1 cellular context compared by ENCODE assay signal in the genomic region with DNA sequence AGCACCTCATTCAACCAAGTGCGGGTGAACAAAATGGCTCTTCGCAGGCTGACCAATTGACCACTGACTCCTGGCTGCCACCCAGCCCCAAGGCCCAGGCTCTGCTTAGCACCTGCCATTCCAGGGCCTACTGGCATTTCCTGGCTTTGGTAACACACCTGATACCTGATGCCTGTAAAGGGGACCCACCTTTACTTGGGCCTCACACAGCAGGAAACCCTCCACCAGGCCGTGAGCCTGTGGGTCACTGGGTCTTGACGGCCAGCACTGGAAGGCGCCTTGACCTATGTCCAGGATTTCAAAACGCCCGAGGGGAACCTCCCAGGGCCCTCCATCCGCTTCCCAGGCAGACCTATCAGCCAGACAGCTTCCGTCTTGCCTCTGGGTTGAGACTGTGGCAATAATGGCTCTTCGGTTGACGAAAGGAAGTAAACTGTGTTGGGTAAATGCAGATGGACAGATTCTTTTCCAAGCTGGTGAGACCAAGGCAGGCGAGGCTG.
A peak's percentile ranks its signal among the peaks of the same experiment; 100 is the strongest.
TF ChIP-seq lines count a peak whose summit lies in the region.

No MANE protein-coding gene starts in this region.

TF ChIP-seq in HepG2, 621 proteins besides CTCF, POLR2A, EP300 and RAD21 (continued from another document and continues in another):
- TF ChIP-seq ZNF281 (CRISPR knock-in tag; IDR thresholded peaks at IDR 0.05; ENCODE audit: borderline replicate concordance) (no peak), ZNF552 (CRISPR knock-in tag; IDR thresholded peaks at IDR 0.05; ENCODE audit: borderline replicate concordance) (no peak), ZNF614 (CRISPR knock-in tag; IDR thresholded peaks at IDR 0.05; ENCODE audit: borderline replicate concordance) (no peak), PHF8 (CRISPR knock-in tag; IDR thresholded peaks at IDR 0.05) (no peak), MTA3 (CRISPR knock-in tag; IDR thresholded peaks at IDR 0.05) (no peak), ZNF253 (CRISPR knock-in tag; IDR thresholded peaks at IDR 0.05; ENCODE audit: borderline replicate concordance) (no peak), POLR2G (IDR thresholded peaks at IDR 0.05; ENCODE audit: low read depth, low read length) (0 out of 2 replicates have a peak, but pooled peaks have one; percentile 46), SMAD9 (CRISPR knock-in tag; IDR thresholded peaks at IDR 0.05) (no peak), NFYB (CRISPR knock-in tag; IDR thresholded peaks at IDR 0.05) (no peak), PHF5A (CRISPR knock-in tag; IDR thresholded peaks at IDR 0.05; ENCODE audit: low read depth, unreplicated experiment) (no peak), HDAC2 (CRISPR knock-in tag; IDR thresholded peaks at IDR 0.05) (no peak), TARDBP (CRISPR knock-in tag; IDR thresholded peaks at IDR 0.05) (peak; percentile 56; the same call in 1 of the 2 replicates), HDAC1 (CRISPR knock-in tag; IDR thresholded peaks at IDR 0.05) (0 out of 2 replicates have a peak, but pooled peaks have one; percentile 24), HMG20A (CRISPR knock-in tag; IDR thresholded peaks at IDR 0.05; ENCODE audit: borderline replicate concordance) (no peak), U2AF1 (optimal IDR thresholded peaks at IDR 0.05; ENCODE audit: low read depth, low read length) (no peak), ZNF431 (CRISPR knock-in tag; IDR thresholded peaks at IDR 0.05; ENCODE audit: borderline replicate concordance, low read depth) (no peak), IRF1 (CRISPR knock-in tag; IDR thresholded peaks at IDR 0.05; ENCODE audit: low read depth) (no peak), TBL1XR1 (IDR thresholded peaks at IDR 0.05; ENCODE audit: borderline replicate concordance, low read length, partially characterized antibody) (no peak), ZNF441 (CRISPR knock-in tag; IDR thresholded peaks at IDR 0.05; ENCODE audit: borderline replicate concordance) (no peak), ZNF605 (CRISPR knock-in tag; IDR thresholded peaks at IDR 0.05) (no peak), ARID4A (CRISPR knock-in tag; IDR thresholded peaks at IDR 0.05; ENCODE audit: borderline replicate concordance) (no peak; the same call in 1 of the 2 replicates), ATF7 (IDR thresholded peaks at IDR 0.05) (no peak), ATF7 (CRISPR knock-in tag; IDR thresholded peaks at IDR 0.05) (no peak), ZNF652 (CRISPR knock-in tag; IDR thresholded peaks at IDR 0.05; ENCODE audit: borderline replicate concordance, low read depth) (no peak), ARHGAP35 (CRISPR knock-in tag; IDR thresholded peaks at IDR 0.05; ENCODE audit: borderline replicate concordance) (no peak), AGO2 (optimal IDR thresholded peaks at IDR 0.05; ENCODE audit: low read depth, low read length) (peak; percentile 58), ZNF317 (CRISPR knock-in tag; IDR thresholded peaks at IDR 0.05) (no peak), PBX3 (CRISPR knock-in tag; IDR thresholded peaks at IDR 0.05; ENCODE audit: borderline replicate concordance) (no peak), ZBTB26 (CRISPR knock-in tag; IDR thresholded peaks at IDR 0.05; ENCODE audit: borderline replicate concordance) (no peak), SRF (IDR thresholded peaks at IDR 0.05; ENCODE audit: low read depth, low read length) (no peak)
- TF ChIP-seq, protein P1, sequence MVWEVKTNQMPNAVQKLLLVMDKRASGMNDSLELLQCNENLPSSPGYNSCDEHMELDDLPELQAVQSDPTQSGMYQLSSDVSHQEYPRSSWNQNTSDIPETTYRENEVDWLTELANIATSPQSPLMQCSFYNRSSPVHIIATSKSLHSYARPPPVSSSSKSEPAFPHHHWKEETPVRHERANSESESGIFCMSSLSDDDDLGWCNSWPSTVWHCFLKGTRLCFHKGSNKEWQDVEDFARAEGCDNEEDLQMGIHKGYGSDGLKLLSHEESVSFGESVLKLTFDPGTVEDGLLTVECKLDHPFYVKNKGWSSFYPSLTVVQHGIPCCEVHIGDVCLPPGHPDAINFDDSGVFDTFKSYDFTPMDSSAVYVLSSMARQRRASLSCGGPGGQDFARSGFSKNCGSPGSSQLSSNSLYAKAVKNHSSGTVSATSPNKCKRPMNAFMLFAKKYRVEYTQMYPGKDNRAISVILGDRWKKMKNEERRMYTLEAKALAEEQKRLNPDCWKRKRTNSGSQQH (CRISPR knock-in tag; IDR thresholded peaks at IDR 0.05; ENCODE audit: low read depth) = no peak
- TF ChIP-seq, protein P2, sequence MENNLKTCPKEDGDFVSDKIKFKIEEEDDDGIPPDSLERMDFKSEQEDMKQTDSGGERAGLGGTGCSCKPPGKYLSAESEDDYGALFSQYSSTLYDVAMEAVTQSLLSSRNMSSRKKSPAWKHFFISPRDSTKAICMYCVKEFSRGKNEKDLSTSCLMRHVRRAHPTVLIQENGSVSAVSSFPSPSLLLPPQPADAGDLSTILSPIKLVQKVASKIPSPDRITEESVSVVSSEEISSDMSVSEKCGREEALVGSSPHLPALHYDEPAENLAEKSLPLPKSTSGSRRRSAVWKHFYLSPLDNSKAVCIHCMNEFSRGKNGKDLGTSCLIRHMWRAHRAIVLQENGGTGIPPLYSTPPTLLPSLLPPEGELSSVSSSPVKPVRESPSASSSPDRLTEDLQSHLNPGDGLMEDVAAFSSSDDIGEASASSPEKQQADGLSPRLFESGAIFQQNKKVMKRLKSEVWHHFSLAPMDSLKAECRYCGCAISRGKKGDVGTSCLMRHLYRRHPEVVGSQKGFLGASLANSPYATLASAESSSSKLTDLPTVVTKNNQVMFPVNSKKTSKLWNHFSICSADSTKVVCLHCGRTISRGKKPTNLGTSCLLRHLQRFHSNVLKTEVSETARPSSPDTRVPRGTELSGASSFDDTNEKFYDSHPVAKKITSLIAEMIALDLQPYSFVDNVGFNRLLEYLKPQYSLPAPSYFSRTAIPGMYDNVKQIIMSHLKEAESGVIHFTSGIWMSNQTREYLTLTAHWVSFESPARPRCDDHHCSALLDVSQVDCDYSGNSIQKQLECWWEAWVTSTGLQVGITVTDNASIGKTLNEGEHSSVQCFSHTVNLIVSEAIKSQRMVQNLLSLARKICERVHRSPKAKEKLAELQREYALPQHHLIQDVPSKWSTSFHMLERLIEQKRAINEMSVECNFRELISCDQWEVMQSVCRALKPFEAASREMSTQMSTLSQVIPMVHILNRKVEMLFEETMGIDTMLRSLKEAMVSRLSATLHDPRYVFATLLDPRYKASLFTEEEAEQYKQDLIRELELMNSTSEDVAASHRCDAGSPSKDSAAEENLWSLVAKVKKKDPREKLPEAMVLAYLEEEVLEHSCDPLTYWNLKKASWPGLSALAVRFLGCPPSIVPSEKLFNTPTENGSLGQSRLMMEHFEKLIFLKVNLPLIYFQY (CRISPR knock-in tag; IDR thresholded peaks at IDR 0.05; ENCODE audit: borderline replicate concordance) = no peak; the same call in 1 of the 2 replicates
- TF ChIP-seq, protein P3, sequence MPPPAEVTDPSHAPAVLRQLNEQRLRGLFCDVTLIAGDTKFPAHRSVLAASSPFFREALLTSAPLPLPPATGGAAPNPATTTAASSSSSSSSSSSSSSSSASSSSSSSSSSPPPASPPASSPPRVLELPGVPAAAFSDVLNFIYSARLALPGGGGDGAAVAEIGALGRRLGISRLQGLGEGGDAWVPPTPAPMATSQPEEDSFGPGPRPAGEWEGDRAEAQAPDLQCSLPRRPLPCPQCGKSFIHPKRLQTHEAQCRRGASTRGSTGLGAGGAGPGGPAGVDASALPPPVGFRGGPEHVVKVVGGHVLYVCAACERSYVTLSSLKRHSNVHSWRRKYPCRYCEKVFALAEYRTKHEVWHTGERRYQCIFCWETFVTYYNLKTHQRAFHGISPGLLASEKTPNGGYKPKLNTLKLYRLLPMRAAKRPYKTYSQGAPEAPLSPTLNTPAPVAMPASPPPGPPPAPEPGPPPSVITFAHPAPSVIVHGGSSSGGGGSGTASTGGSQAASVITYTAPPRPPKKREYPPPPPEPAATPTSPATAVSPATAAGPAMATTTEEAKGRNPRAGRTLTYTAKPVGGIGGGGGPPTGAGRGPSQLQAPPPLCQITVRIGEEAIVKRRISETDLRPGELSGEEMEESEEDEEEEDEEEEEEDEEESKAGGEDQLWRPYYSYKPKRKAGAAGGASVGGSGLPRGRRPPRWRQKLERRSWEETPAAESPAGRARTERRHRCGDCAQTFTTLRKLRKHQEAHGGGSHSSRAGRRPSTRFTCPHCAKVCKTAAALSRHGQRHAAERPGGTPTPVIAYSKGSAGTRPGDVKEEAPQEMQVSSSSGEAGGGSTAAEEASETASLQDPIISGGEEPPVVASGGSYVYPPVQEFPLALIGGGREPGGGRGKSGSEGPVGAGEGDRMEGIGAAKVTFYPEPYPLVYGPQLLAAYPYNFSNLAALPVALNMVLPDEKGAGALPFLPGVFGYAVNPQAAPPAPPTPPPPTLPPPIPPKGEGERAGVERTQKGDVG (CRISPR knock-in tag; IDR thresholded peaks at IDR 0.05; ENCODE audit: borderline replicate concordance) = 0 out of 2 replicates have a peak, but pooled peaks have one; percentile 48
- TF ChIP-seq, protein P4, sequence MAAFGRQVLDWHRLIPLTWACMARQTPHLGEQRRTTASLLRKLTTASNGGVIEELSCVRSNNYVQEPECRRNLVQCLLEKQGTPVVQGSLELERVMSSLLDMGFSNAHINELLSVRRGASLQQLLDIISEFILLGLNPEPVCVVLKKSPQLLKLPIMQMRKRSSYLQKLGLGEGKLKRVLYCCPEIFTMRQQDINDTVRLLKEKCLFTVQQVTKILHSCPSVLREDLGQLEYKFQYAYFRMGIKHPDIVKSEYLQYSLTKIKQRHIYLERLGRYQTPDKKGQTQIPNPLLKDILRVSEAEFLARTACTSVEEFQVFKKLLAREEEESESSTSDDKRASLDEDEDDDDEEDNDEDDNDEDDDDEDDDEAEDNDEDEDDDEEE (CRISPR knock-in tag; IDR thresholded peaks at IDR 0.05) = no peak
